Comparison of ENCODE assay signal across 8 cellular contexts in the genomic region with DNA sequence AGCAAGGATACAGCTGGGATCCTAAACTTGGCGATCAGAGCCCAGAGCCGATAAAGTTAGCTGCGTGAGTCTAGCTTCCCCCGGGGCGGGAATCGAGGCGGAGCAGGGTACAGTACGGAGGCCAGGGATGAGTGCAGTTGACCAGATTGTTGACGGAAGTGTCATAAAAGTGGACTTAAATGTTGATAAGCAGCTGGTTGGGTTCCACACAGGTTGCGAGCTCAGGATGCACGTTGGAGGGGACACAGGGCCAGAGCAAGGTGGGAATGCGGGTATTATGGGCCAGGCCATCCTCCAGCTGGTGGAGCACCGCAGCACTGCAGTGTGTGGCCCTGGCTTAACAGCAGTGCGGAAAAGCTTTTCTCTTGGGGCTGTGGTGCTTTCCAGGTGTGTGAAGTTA.
DNase-seq lines count a peak whose midpoint lies in the region; ATAC-seq, FAIRE-seq and TF ChIP-seq lines count a peak whose summit lies in the region.
"Not testable (repeated sequence)": the region's sequence is repeated elsewhere in the genome, so short reads cannot be mapped to it uniquely, and the experiment has no call there.

No MANE protein-coding gene starts in this region.

- not testable (repeated sequence) for H3K27me3 Mint-ChIP-seq in CD4-positive, CD25-positive, alpha-beta regulatory T cell

- H4K20me1 ChIP-seq in OCI-LY7 (ENCODE audit: insufficient read depth, low read length); HepG2 (ENCODE audit: insufficient read depth, low read length): not testable (repeated sequence)

- intact Hi-C loops in OCI-LY7 (cut with micrococcal nuclease; ENCODE audit: unreplicated experiment): not testable (repeated sequence)
- intact Hi-C loops in HepG2 (cut with micrococcal nuclease; ENCODE audit: unreplicated experiment): loop anchor here (10.0 kb wide), 1 partner anchor 169 kb away; a partner anchor contains a TSS

- peak overlapping the region; percentile 71 for H3K4me3 ChIP-seq in CD4-positive, CD25-positive, alpha-beta regulatory T cell (ENCODE audit: low read depth, low read length)
- peak overlapping the region; percentile 77 for H3K4me3 ChIP-seq in OCI-LY7 (ENCODE audit: low read depth, low read length, poor library complexity, severe bottlenecking)
- H3K4me3 ChIP-seq in HepG2 (replicated peaks in 1 of 3; ENCODE audit: insufficient read depth in 1 of 3, low read depth in 2 of 3, low read length in 3 of 3): peak overlapping the region; percentile 27 to 69 (median 60); a peak in 5 of 6 replicates
- H3K4me3 ChIP-seq in skin epidermis: peak overlapping the region; percentile 38 to 50 (median 47)

- H3K9me3 ChIP-seq in CD4-positive, CD25-positive, alpha-beta regulatory T cell (ENCODE audit: control insufficient read depth in 2 of 2, low read length in 2 of 2); OCI-LY7 (ENCODE audit: low read length); HepG2 (ENCODE audit: low read length): not testable (repeated sequence)

- ATAC-seq in CD4-positive, CD25-positive, alpha-beta regulatory T cell (ENCODE audit: low read depth in 2 of 2): peak in 1 of 2 donors; percentile 27
- ATAC-seq in GM19455 (IDR thresholded peaks at IDR 0.05; ENCODE audit: unreplicated experiment) (peak; percentile 35), HG03135 (IDR thresholded peaks at IDR 0.05; ENCODE audit: unreplicated experiment) (peak; percentile 51), HepG2 (peak; percentile 94)

- peak overlapping the region; percentile 61 for H3K27ac ChIP-seq in CD4-positive, CD25-positive, alpha-beta regulatory T cell (ENCODE audit: insufficient read depth, low read length, poor library complexity, severe bottlenecking)
- H3K27ac ChIP-seq in OCI-LY7 (ENCODE audit: low read depth, low read length, poor library complexity, severe bottlenecking) (peak overlapping the region; percentile 88), HepG2 (ENCODE audit: extremely low read length, insufficient read depth, low read length) (peak overlapping the region; percentile 76), skin epidermis (peak overlapping the region in 10 of 21 experiments; percentile 16 to 84 (median 56))

- H2AFZ ChIP-seq in OCI-LY7 (ENCODE audit: low read length); HepG2 (ENCODE audit: low read length): not testable (repeated sequence)

- not testable (repeated sequence) for H3K9me3 Mint-ChIP-seq in CD4-positive, CD25-positive, alpha-beta regulatory T cell

- peaks cover 0 to 15% (median 8%) of the 10 kb centered on the region in 4 donors for H3K4me1 Mint-ChIP-seq in CD4-positive, CD25-positive, alpha-beta regulatory T cell

- H3K27me3 ChIP-seq in CD4-positive, CD25-positive, alpha-beta regulatory T cell (ENCODE audit: control insufficient read depth, insufficient read depth, low read length): peaks cover 13% of the 10 kb centered on the region
- H3K27me3 ChIP-seq in HepG2 (ENCODE audit: control insufficient read depth in 1 of 2, insufficient read depth in 2 of 2, low read length in 2 of 2): not testable (repeated sequence)

- peak; percentile 8 to 32 (median 24) for DNase-seq in CD4-positive, CD25-positive, alpha-beta regulatory T cell
- DNase-seq in OCI-LY7 (ENCODE audit: low spot score): peak; percentile 33
- DNase-seq in activated effector memory CD4-positive, alpha-beta T cell treated with Interleukin-2 at 50 U/mL for 16 hours: peak; percentile 22
- peak; percentile 62 to 64 for DNase-seq in erythroblast (lab: John Stamatoyannopoulos, UW)
- DNase-seq in HepG2 (ENCODE audit: low spot score): not testable (repeated sequence)

- peak overlapping the region; percentile 65 for H3K9ac ChIP-seq in HepG2 (ENCODE audit: insufficient read depth, low read depth, low read length)

- peak overlapping the region; percentile 83 to 100 (median 96) for H3K4me3 Mint-ChIP-seq in CD4-positive, CD25-positive, alpha-beta regulatory T cell

- H3K79me2 ChIP-seq in OCI-LY7 (ENCODE audit: insufficient read depth, low read depth, low read length); HepG2 (ENCODE audit: insufficient read depth, low read length): not testable (repeated sequence)

- CTCF ChIA-PET in OCI-LY7 (lab: Charles Lee; ENCODE audit: unreplicated experiment); HepG2 (lab: Yijun Ruan, JAX; ENCODE audit: low intra/inter-chr PET ratio, low total read pairs): not testable (repeated sequence)

- not testable (repeated sequence) for H3K36me3 Mint-ChIP-seq in CD4-positive, CD25-positive, alpha-beta regulatory T cell

- no CpG with 5 or more reads among the region's 14 CpGs for WGBS in HepG2 (ENCODE audit: low lambda C conversion rate)

- POLR2A ChIA-PET in OCI-LY7 (lab: Charles Lee); HepG2 (lab: Yijun Ruan, JAX): not testable (repeated sequence)

- peak overlapping the region; percentile 63 to 96 (median 95) for H3K27ac Mint-ChIP-seq in CD4-positive, CD25-positive, alpha-beta regulatory T cell

- not testable (repeated sequence) for TF ChIP-seq EP300 in HepG2 (IDR thresholded peaks at IDR 0.05; ENCODE audit: low read depth in 2 of 2, low read length in 2 of 2); HepG2 (CRISPR knock-in tag; IDR thresholded peaks at IDR 0.05; ENCODE audit: borderline replicate concordance)

- not testable (repeated sequence) for TF ChIP-seq CTCF in OCI-LY7 (conservative IDR thresholded peaks at IDR 0.05; ENCODE audit: low read length); HepG2 (CRISPR knock-in tag; IDR thresholded peaks at IDR 0.05)

- not testable (repeated sequence) for H3K4me1 ChIP-seq in CD4-positive, CD25-positive, alpha-beta regulatory T cell (ENCODE audit: control insufficient read depth, insufficient read depth, low read length, poor library complexity, severe bottlenecking); OCI-LY7 (ENCODE audit: insufficient read depth, low read length, poor library complexity, severe bottlenecking); HepG2 (ENCODE audit: insufficient read depth, low read length)

- not testable (repeated sequence) for H3K9me2 ChIP-seq in OCI-LY7 (ENCODE audit: insufficient read depth, low read length)

- TF ChIP-seq RAD21 in HepG2 (CRISPR knock-in tag; IDR thresholded peaks at IDR 0.05): not testable (repeated sequence)

- FAIRE-seq in HepG2 (lab: Jason Lieb, UNC): not testable (repeated sequence)

- H3K36me3 ChIP-seq in CD4-positive, CD25-positive, alpha-beta regulatory T cell (ENCODE audit: control insufficient read depth, insufficient read depth, low read length); OCI-LY7 (ENCODE audit: insufficient read depth, low read length); HepG2 (replicated peaks in 1 of 2; ENCODE audit: control insufficient read depth in 1 of 2, insufficient read depth in 2 of 2, low read length in 2 of 2): not testable (repeated sequence)

- peak overlapping the region; percentile 72 for H3K4me2 ChIP-seq in OCI-LY7 (ENCODE audit: low read length)
- peak overlapping the region; percentile 58 for H3K4me2 ChIP-seq in HepG2 (ENCODE audit: low read depth, low read length)

- in situ Hi-C loops in HepG2 (cut with HindIII; ENCODE audit: extremely low pct_ligation_motif_present, low pct_unique_long_range_greater_than_20kb): not testable (repeated sequence)

- TF ChIP-seq POLR2A in erythroblast (IDR thresholded peaks at IDR 0.05; ENCODE audit: low read length): not testable (repeated sequence)
- 0 out of 4 replicates have a peak, but pooled peaks of 1 of the 2 experiments have one; percentile 22 for TF ChIP-seq POLR2A in HepG2 (IDR thresholded peaks at IDR 0.05; ENCODE audit: insufficient read depth in 1 of 2, low read depth in 2 of 2, low read length in 2 of 2)

- BruUV-seq in OCI-LY7 (replicated peaks; lab: Mats Ljungman, UMichigan) (TSS peak; percentile 79), HepG2 (replicated peaks; lab: Mats Ljungman, UMichigan) (TSS peak; percentile 83)

TF ChIP-seq in HepG2, 621 proteins besides CTCF, POLR2A, EP300 and RAD21:
- 0 out of 2 replicates have a peak, but pooled peaks have one; percentile 4 for TF ChIP-seq KMT2A (CRISPR knock-in tag; IDR thresholded peaks at IDR 0.05)
- TF ChIP-seq ZFY (CRISPR knock-in tag; IDR thresholded peaks at IDR 0.05): 0 out of 2 replicates have a peak, but pooled peaks have one; percentile 14
- TF ChIP-seq SIN3A (IDR thresholded peaks at IDR 0.05; ENCODE audit: borderline replicate concordance, low read depth, low read length): 0 out of 2 replicates have a peak, but pooled peaks have one; percentile 14
- TF ChIP-seq SALL2 (CRISPR knock-in tag; IDR thresholded peaks at IDR 0.05): peak; percentile 47; the same call in 1 of the 2 replicates
- TF ChIP-seq MYC (CRISPR knock-in tag; IDR thresholded peaks at IDR 0.05; ENCODE audit: borderline replicate concordance): 0 out of 2 replicates have a peak, but pooled peaks have one; percentile 12
- TF ChIP-seq, protein P1, sequence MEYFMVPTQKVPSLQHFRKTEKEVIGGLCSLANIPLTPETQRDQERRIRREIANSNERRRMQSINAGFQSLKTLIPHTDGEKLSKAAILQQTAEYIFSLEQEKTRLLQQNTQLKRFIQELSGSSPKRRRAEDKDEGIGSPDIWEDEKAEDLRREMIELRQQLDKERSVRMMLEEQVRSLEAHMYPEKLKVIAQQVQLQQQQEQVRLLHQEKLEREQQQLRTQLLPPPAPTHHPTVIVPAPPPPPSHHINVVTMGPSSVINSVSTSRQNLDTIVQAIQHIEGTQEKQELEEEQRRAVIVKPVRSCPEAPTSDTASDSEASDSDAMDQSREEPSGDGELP (IDR thresholded peaks at IDR 0.05; ENCODE audit: borderline replicate concordance, low read depth): peak; percentile 40; the same call in 1 of the 2 replicates
- peak; percentile 74 for TF ChIP-seq ZNF263 (CRISPR knock-in tag; IDR thresholded peaks at IDR 0.05)
TF ChIP-seq in HepG2: peak in this region for 7; not testable (repeated sequence) for 614.
